Comparison of ENCODE assay signal across 9 cellular contexts in the genomic region with DNA sequence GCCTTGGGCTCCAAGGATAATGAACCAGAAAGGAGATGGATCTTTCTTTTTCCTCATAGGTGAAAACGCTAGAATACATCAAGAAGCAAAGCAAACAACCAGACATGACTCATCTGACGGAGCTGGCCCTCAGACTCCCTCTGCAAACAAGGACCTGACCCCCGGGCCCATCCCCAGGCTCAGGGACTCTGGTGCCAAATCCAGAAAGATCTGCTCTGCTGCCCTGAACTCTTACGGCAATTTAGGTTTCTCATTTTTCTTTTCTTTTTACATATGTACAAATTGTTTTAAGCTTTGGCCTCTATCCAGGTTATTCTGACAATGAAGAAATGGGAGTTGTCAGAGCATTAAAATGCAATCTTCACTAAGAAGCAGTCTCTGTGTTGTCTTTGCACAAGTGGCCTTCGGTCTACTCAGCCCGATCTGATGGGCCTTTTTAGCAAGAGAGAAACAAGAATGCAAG. TPM values are rescaled to one million over a fixed set of nuclear protein-coding genes. Genes with fewer than 3 reads are reported as not detected.
DNase-seq lines count a peak whose midpoint lies in the region; ATAC-seq and TF ChIP-seq lines count a peak whose summit lies in the region.
"Had no signal": no experiment of that assay in that cellular context is flagged by ENCODE, and none has a peak within 500 bp of the region (broad histone marks: within the 10 kb centered on the region; RNA-seq: fewer than 3 reads in every experiment).

No MANE protein-coding gene starts in this region.

- H3K9me3 Mint-ChIP-seq in chondrocyte (ENCODE audit: low read depth) = no peaks in the 10 kb centered on the region
- no peaks in the 10 kb centered on the region for H3K9me3 Mint-ChIP-seq in activated T-cell treated with anti-CD3 and anti-CD28 coated beads, Interleukin-2, amount 50 U/mL, for 4 hours

- peaks cover 12 to 38% of the 10 kb centered on the region in 2 donors for H3K36me3 ChIP-seq in mucosa of rectum (ENCODE audit: control insufficient read depth in 2 of 2, insufficient read depth in 2 of 2, low read length in 2 of 2)
- H3K36me3 ChIP-seq in ascending aorta = peaks cover 13 to 62% of the 10 kb centered on the region in 2 donors

- no peak for TF ChIP-seq CTCF in AG09319 (IDR thresholded peaks at IDR 0.05; ENCODE audit: low read depth, low read length)
- TF ChIP-seq CTCF in chondrocyte (IDR thresholded peaks at IDR 0.05) = no peak
- TF ChIP-seq CTCF in GM13977 (IDR thresholded peaks at IDR 0.05; ENCODE audit: extremely low read depth, insufficient read depth, missing control alignments) = no peak
- TF ChIP-seq CTCF in ascending aorta (IDR thresholded peaks at IDR 0.05) = no peak

- no peaks in the 10 kb centered on the region for H3K27me3 ChIP-seq in mucosa of rectum (ENCODE audit: control insufficient read depth in 2 of 2, insufficient read depth in 2 of 2, low read length in 2 of 2)
- H3K27me3 ChIP-seq in ascending aorta = no peaks in the 10 kb centered on the region

- H3K9me3 ChIP-seq in mucosa of rectum (ENCODE audit: control insufficient read depth in 2 of 2, low read length in 2 of 2) = no peaks in the 10 kb centered on the region
- H3K9me3 ChIP-seq in ascending aorta = no peaks in the 10 kb centered on the region

- peaks cover 28% of the 10 kb centered on the region for H3K36me3 Mint-ChIP-seq in chondrocyte (ENCODE audit: low read depth)
- H3K36me3 Mint-ChIP-seq in activated T-cell treated with anti-CD3 and anti-CD28 coated beads, Interleukin-2, amount 50 U/mL, for 4 hours (ENCODE audit: insufficient read depth) = peaks cover 40% of the 10 kb centered on the region

- H3K27ac Mint-ChIP-seq in chondrocyte (ENCODE audit: unreplicated experiment) = peak overlapping the region; percentile 87

- no peaks in the 10 kb centered on the region for H3K27me3 Mint-ChIP-seq in chondrocyte (ENCODE audit: low read depth)
- no peaks in the 10 kb centered on the region for H3K27me3 Mint-ChIP-seq in activated T-cell treated with anti-CD3 and anti-CD28 coated beads, Interleukin-2, amount 50 U/mL, for 4 hours (ENCODE audit: low read depth)

- no peak overlapping the region for H3K9ac ChIP-seq in mucosa of rectum (ENCODE audit: low read depth in 1 of 2, low read length in 2 of 2)

- no peak overlapping the region for H3K4me3 Mint-ChIP-seq in chondrocyte (ENCODE audit: unreplicated experiment)
- H3K4me3 Mint-ChIP-seq in activated T-cell treated with anti-CD3 and anti-CD28 coated beads, Interleukin-2, amount 50 U/mL, for 4 hours = no peak overlapping the region

- DNase-seq in AG09319 (ENCODE audit: extremely low read depth, low read depth) (peak; percentile 22), HT1080 (ENCODE audit: low read depth) (peak; percentile 37), chondrocyte (ENCODE audit: low spot score) (no peak), GM13977 (ENCODE audit: low spot score) (no peak), ascending aorta (ENCODE audit: low spot score in 2 of 2) (no peak)
- no peak for DNase-seq in activated T-cell treated with anti-CD3 and anti-CD28 coated beads, Interleukin-2, amount 50 U/mL, for 4 hours

- intact Hi-C loops in ascending aorta (cut with DNase I) = no loop called here

- peak overlapping the region; percentile 52 to 61 for H3K27ac ChIP-seq in mucosa of rectum (ENCODE audit: low read depth in 2 of 2, low read length in 2 of 2)
- peak overlapping the region in 1 of 2 donors; percentile 1 for H3K27ac ChIP-seq in ascending aorta

- H3K4me3 ChIP-seq in mucosa of rectum (ENCODE audit: low read length in 2 of 2) (no peak overlapping the region), ascending aorta (no peak overlapping the region)
- H3K4me3 ChIP-seq: coronary artery had no signal

- ATAC-seq in HG03139 (IDR thresholded peaks at IDR 0.05; ENCODE audit: unreplicated experiment) = no peak
- ATAC-seq in activated T-cell treated with anti-CD3 and anti-CD28 coated beads, Interleukin-2, amount 50 U/mL, for 4 hours = no peak

- in situ Hi-C loops in GM13977 (cut with MboI; ENCODE audit: low pct_unique_long_range_greater_than_20kb, low sequenced_read_pairs, unreplicated experiment) = no loop called here

- H3K4me1 ChIP-seq in mucosa of rectum (ENCODE audit: control insufficient read depth in 2 of 2, insufficient read depth in 2 of 2, low read length in 2 of 2) (peaks cover 49 to 57% of the 10 kb centered on the region in 2 donors), ascending aorta (peaks cover 0 to 3% of the 10 kb centered on the region in 2 donors)

- H3K4me1 Mint-ChIP-seq in chondrocyte (ENCODE audit: low read depth) = peaks cover 51% of the 10 kb centered on the region
- peaks cover 42% of the 10 kb centered on the region for H3K4me1 Mint-ChIP-seq in activated T-cell treated with anti-CD3 and anti-CD28 coated beads, Interleukin-2, amount 50 U/mL, for 4 hours (ENCODE audit: low read depth)

RNA-seq across cellular contexts. Expression of gene KNOP1, which starts 17.7 kb away (rescaled TPM):
- total RNA-seq in HT1080 (2014; rRNA removed; shearing (Covaris generic)) = 16.3 and 29.4 TPM in 2 replicates
- polyA plus RNA-seq in HT1080 (2015; cell fraction: cytosol; rRNA removed) = 31.0 and 34.4 TPM in 2 replicates
- 40.3 and 48.1 TPM in 2 replicates for polyA plus RNA-seq in HT1080 (2015; cell fraction: nucleus; rRNA removed)
- total RNA-seq in chondrocyte (20.0 to 24.7 TPM (median 20.4 TPM) in 3 replicates), ascending aorta (2.4 TPM)
- 10 to 100 TPM; 28.6 to 37.0 (median 33.6) TPM for total RNA-seq in activated T-cell treated with anti-CD3 and anti-CD28 coated beads, Interleukin-2, amount 50 U/mL, for 4 hours

RNA-seq across cellular contexts. Expression of gene IQCK, which starts 17.7 kb away (rescaled TPM):
- 3.1 and 3.2 TPM in 2 replicates for total RNA-seq in HT1080 (2014; rRNA removed; shearing (Covaris generic))
- 3.7 and 4.0 TPM in 2 replicates for polyA plus RNA-seq in HT1080 (2015; cell fraction: cytosol; rRNA removed)
- polyA plus RNA-seq in HT1080 (2015; cell fraction: nucleus; rRNA removed) = 3.5 and 4.8 TPM in 2 replicates
- total RNA-seq in chondrocyte = 2.6 to 8.9 TPM (median 3.8 TPM) in 3 replicates
- not detected for total RNA-seq in ascending aorta
- total RNA-seq in activated T-cell treated with anti-CD3 and anti-CD28 coated beads, Interleukin-2, amount 50 U/mL, for 4 hours = 1 to 10 TPM; 3.2 to 5.4 (median 3.6) TPM

Comparison
In these comparisons a context has a peak if more than half of its experiments do, and no peak if none do; other contexts are left out.
1. DNase-seq: peak in AG09319 (single experiment) and HT1080 (single experiment); none in chondrocyte (single experiment), GM13977 (single experiment), ascending aorta (0 of 2) and activated T-cell treated with anti-CD3 and anti-CD28 coated beads, Interleukin-2, amount 50 U/mL, for 4 hours (single experiment).